Comparison of ENCODE assay signal across 8 cellular contexts in genomic region chr15:43370310-43370974, GRCh38. TPM values are rescaled to one million over a fixed set of nuclear protein-coding genes. Genes with fewer than 3 reads are reported as not detected.
DNase-seq lines count a peak whose midpoint lies in the region; ATAC-seq and TF ChIP-seq lines count a peak whose summit lies in the region.

No MANE protein-coding gene starts in this region.

- peak overlapping the region; percentile 93 for H2BK5ac ChIP-seq in neuronal stem cell (ENCODE audit: low read length)

- no peak overlapping the region for H2AK5ac ChIP-seq in neuronal stem cell (ENCODE audit: low read depth, low read length)

- no peak overlapping the region for H4K8ac ChIP-seq in neuronal stem cell (ENCODE audit: low read depth, low read length)

- TF ChIP-seq CTCF in BE2C (IDR thresholded peaks at IDR 0.05; ENCODE audit: low read depth, low read length) (no peak), WI38 (IDR thresholded peaks at IDR 0.05; ENCODE audit: low read depth, low read length) (no peak), fibroblast of the aortic adventitia (IDR thresholded peaks at IDR 0.05; ENCODE audit: insufficient read depth, low read length) (no peak)

- H3K27ac ChIP-seq in neuronal stem cell (replicated peaks; ENCODE audit: low read length) = peak overlapping the region; percentile 33

- no peak overlapping the region for H2BK12ac ChIP-seq in neuronal stem cell (ENCODE audit: low read length)

- no peak overlapping the region for H4K91ac ChIP-seq in neuronal stem cell (ENCODE audit: low read depth, low read length, poor library complexity)

- peak overlapping the region; percentile 90 for H3K23ac ChIP-seq in neuronal stem cell (ENCODE audit: low read depth, low read length, poor library complexity)

- no peak overlapping the region for H2BK120ac ChIP-seq in neuronal stem cell (ENCODE audit: low read depth, low read length)

- H3K27me3 ChIP-seq in BE2C (no peaks in the 10 kb centered on the region), neuronal stem cell (ENCODE audit: control insufficient read depth in 3 of 3, insufficient read depth in 3 of 3, low read depth in 1 of 3, low read length in 3 of 3) (no peaks in the 10 kb centered on the region)

- peak overlapping the region; percentile 75 for H3K4me2 ChIP-seq in neuronal stem cell (ENCODE audit: insufficient read depth, low read length, poor library complexity, severe bottlenecking)

- no CpG with 5 or more reads among the region's 45 CpGs for WGBS in neuronal stem cell (ENCODE audit: extremely low coverage in 2 of 2, insufficient read length in 2 of 2, insufficient replicate concordance in 1 of 2), 2 donors

- peaks cover 8% of the 10 kb centered on the region for H3K79me1 ChIP-seq in neuronal stem cell (ENCODE audit: low read depth, low read length)

- ATAC-seq in GM18868 (IDR thresholded peaks at IDR 0.05; ENCODE audit: unreplicated experiment) (peak; percentile 36), HG03280 (IDR thresholded peaks at IDR 0.05; ENCODE audit: unreplicated experiment) (peak; percentile 36)

- no peak overlapping the region for H2BK15ac ChIP-seq in neuronal stem cell (ENCODE audit: low read length)

- peak; percentile 32 for DNase-seq in BE2C
- DNase-seq in fibroblast of the aortic adventitia (ENCODE audit: low read depth) = peak; percentile 39
- peak; percentile 37 for DNase-seq in neuronal stem cell (ENCODE audit: low spot score)
- no peak for DNase-seq in MV-4-11 (lab: John Stamatoyannopoulos, UW)
- no peak for DNase-seq in KG1 (lab: John Stamatoyannopoulos, UW)

- peak overlapping the region; percentile 84 for H3K18ac ChIP-seq in neuronal stem cell (ENCODE audit: low read length)

- 0 out of 2 replicates have a peak, but pooled peaks cover 2% of the 10 kb centered on the region for H3K4me1 ChIP-seq in BE2C
- H3K4me1 ChIP-seq in neuronal stem cell (ENCODE audit: control insufficient read depth in 2 of 2, insufficient read depth in 1 of 2, low read depth in 1 of 2, low read length in 2 of 2) = peaks cover 4 to 6% of the 10 kb centered on the region in 2 donors

- H3K4ac ChIP-seq in neuronal stem cell (ENCODE audit: low read length) = no peak overlapping the region

- peak overlapping the region; percentile 97 for H2AFZ ChIP-seq in neuronal stem cell (ENCODE audit: low read length)

- peak overlapping the region; percentile 96 for H3K4me3 ChIP-seq in BE2C (ENCODE audit: low read depth, low read length)
- H3K4me3 ChIP-seq in WI38 (ENCODE audit: low read depth, low read length) = peak overlapping the region; percentile 88
- H3K4me3 ChIP-seq in fibroblast of the aortic adventitia (ENCODE audit: low read depth, low read length) = peak overlapping the region; percentile 91
- H3K4me3 ChIP-seq in neuronal stem cell (ENCODE audit: low read length in 2 of 2) = peak overlapping the region; percentile 80 to 92

- H3K36me3 ChIP-seq in BE2C (peaks cover 32% of the 10 kb centered on the region), neuronal stem cell (replicated peaks in 1 of 2; ENCODE audit: control insufficient read depth in 2 of 2, insufficient read depth in 2 of 2, low read length in 2 of 2) (peaks cover 15 to 52% of the 10 kb centered on the region in 2 donors)

- H3K14ac ChIP-seq in neuronal stem cell (ENCODE audit: low read length) = no peak overlapping the region

- H3K9me3 ChIP-seq in BE2C (no peaks in the 10 kb centered on the region), neuronal stem cell (replicated peaks in 1 of 2; ENCODE audit: control insufficient read depth in 2 of 2, insufficient read depth in 1 of 2, low read depth in 1 of 2, low read length in 2 of 2) (peaks cover 4 to 28% of the 10 kb centered on the region in 2 donors)

- peak overlapping the region; percentile 89 for H3K9ac ChIP-seq in neuronal stem cell (ENCODE audit: low read depth, low read length, poor library complexity)

RNA-seq across cellular contexts. Expression of gene ZSCAN29, which starts 0.4 kb away (rescaled TPM):
- 17.1 TPM for polyA plus RNA-seq in BE2C (2012; ENCODE audit: insufficient read depth, insufficient read length, low read depth)
- 17.1 and 65.6 TPM in 2 replicates for total RNA-seq in fibroblast of the aortic adventitia (ENCODE audit: low replicate concordance)
- 21.3 TPM for polyA plus RNA-seq in neuronal stem cell (2013, experiment 1 of 2)
- polyA plus RNA-seq in neuronal stem cell (2013, experiment 2 of 2) = 22.1 TPM

RNA-seq across cellular contexts. Expression of gene TUBGCP4, which starts 0.5 kb away (rescaled TPM):
- 19.7 TPM for polyA plus RNA-seq in BE2C (2012; ENCODE audit: insufficient read depth, insufficient read length, low read depth)
- 7.1 and 10.7 TPM in 2 replicates for total RNA-seq in fibroblast of the aortic adventitia (ENCODE audit: low replicate concordance)
- polyA plus RNA-seq in neuronal stem cell (2013, experiment 1 of 2) = 15.6 TPM
- 16.2 TPM for polyA plus RNA-seq in neuronal stem cell (2013, experiment 2 of 2)

RNA-seq across cellular contexts. Expression of gene LCMT2, which starts 40.1 kb away (rescaled TPM):
- 43.4 TPM for polyA plus RNA-seq in BE2C (2012; ENCODE audit: insufficient read depth, insufficient read length, low read depth)
- total RNA-seq in fibroblast of the aortic adventitia (ENCODE audit: low replicate concordance) = 1.4 and 10.2 TPM in 2 replicates
- 4.2 TPM for polyA plus RNA-seq in neuronal stem cell (2013, experiment 1 of 2)
- 3.9 TPM for polyA plus RNA-seq in neuronal stem cell (2013, experiment 2 of 2)

Comparison
In these comparisons a context has a peak if more than half of its experiments do, and no peak if none do; other contexts are left out.
1. DNase-seq: peak in BE2C (single experiment), fibroblast of the aortic adventitia (single experiment) and neuronal stem cell (single experiment); none in MV-4-11 (single experiment) and KG1 (single experiment).
2. Peak in every context shown above with its lines, with median percentiles within 50 percentile points of each other: H3K4me3 ChIP-seq.